9 cellular contexts compared by ENCODE assay signal in the genomic region with DNA sequence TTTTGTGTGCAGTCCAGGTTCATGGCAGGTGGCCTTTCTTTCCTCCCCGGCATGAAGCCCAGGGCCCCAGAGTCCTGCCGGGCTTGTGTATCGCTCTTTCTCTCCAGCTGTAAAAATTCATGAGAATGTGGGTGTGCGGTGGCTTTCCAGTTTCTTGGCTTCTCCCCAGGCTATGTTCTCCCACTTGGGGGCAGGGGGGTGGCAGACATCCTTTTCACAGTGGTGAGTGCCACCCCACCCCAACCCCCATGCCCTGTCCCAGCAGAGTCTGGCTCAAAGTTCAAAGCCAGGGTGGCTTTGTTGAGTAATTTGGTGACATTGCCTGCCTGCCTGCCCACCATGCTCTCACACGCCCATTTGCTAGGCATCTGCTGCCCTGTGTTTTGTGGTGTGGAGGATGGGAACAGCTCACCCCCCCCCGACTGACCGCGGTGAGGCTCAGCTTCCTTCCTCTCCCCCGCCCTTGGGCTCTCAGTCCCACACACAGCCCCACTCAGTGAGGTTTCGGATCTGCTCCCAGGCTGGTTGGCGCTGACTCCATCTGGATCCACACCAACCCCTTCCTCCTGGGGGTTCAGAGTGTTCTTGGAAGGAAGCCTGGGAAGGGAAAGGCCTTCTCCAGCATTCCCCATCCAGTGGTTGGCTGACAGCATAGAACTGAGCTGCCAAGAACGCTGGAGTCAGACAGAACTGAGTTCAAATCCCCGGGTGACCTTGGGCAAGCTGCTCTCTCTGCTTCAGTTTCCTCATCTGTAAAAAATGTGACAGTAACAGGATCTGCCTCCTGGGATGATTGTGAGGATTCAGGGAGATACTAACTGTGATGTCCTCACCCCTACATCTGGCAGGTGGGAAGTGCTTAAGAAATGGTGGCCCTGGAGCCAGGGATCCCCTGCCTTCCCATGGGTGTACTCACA. TPM values are rescaled to one million over a fixed set of nuclear protein-coding genes. Genes with fewer than 3 reads are reported as not detected.
DNase-seq lines count a peak whose midpoint lies in the region; ATAC-seq and TF ChIP-seq lines count a peak whose summit lies in the region.
"Had no signal": no experiment of that assay in that cellular context is flagged by ENCODE, and none has a peak within 500 bp of the region (broad histone marks: within the 10 kb centered on the region; RNA-seq: fewer than 3 reads in every experiment).

No MANE protein-coding gene starts in this region.

- peaks cover 0 to 6% of the 10 kb centered on the region in 2 experiments for H3K36me3 ChIP-seq in mesenchymal stem cell (ENCODE audit: control insufficient read depth in 1 of 2, insufficient read depth in 2 of 2, low read depth in 1 of 2, low read length in 2 of 2)
- no peaks in the 10 kb centered on the region for H3K36me3 ChIP-seq in thymus (ENCODE audit: control insufficient read depth, insufficient read depth)

- H2BK5ac ChIP-seq in mesenchymal stem cell (ENCODE audit: low read depth, low read length, poor library complexity, severe bottlenecking): no peak overlapping the region

- H3K4me2 ChIP-seq in mesenchymal stem cell (ENCODE audit: low read length, poor library complexity, severe bottlenecking): no peak overlapping the region

- peak overlapping the region; percentile 58 for H2AK5ac ChIP-seq in mesenchymal stem cell (ENCODE audit: low read length, severe bottlenecking)

- DNase-seq in NCI-H146 (lab: John Stamatoyannopoulos, UW): peak; percentile 43
- no peak for DNase-seq in NCI-H146 treated with DMSO at 0.1 percent for 48 hours (lab: John Stamatoyannopoulos, UW; ENCODE audit: unreplicated experiment)
- DNase-seq in effector memory CD8-positive, alpha-beta T cell: no peak
- DNase-seq in mesenchymal stem cell: peak; percentile 57
- no peak for DNase-seq in progenitor cell of endocrine pancreas (ENCODE audit: low spot score, unreplicated experiment)

- H4K8ac ChIP-seq in mesenchymal stem cell (ENCODE audit: low read length): peak overlapping the region; percentile 42

- peak; percentile 44 for ATAC-seq in HG02763 (IDR thresholded peaks at IDR 0.05; ENCODE audit: unreplicated experiment)
- no peak for ATAC-seq in effector memory CD8-positive, alpha-beta T cell (replicated peaks)

- H3K4me3 Mint-ChIP-seq in effector memory CD8-positive, alpha-beta T cell: peak overlapping the region; percentile 50 to 72
- no peak overlapping the region for H3K4me3 Mint-ChIP-seq in progenitor cell of endocrine pancreas (ENCODE audit: low read depth)

- H3K9me3 ChIP-seq in mesenchymal stem cell (ENCODE audit: control insufficient read depth, low read length) (no peaks in the 10 kb centered on the region), thymus (ENCODE audit: control insufficient read depth) (no peaks in the 10 kb centered on the region)

- H2BK15ac ChIP-seq in mesenchymal stem cell (ENCODE audit: low read depth, poor library complexity, severe bottlenecking): no peak overlapping the region

- no peaks in the 10 kb centered on the region for H3K9me3 Mint-ChIP-seq in effector memory CD8-positive, alpha-beta T cell
- H3K9me3 Mint-ChIP-seq in progenitor cell of endocrine pancreas (ENCODE audit: low read depth): no peaks in the 10 kb centered on the region

- H3K4me3 ChIP-seq in mesenchymal stem cell (ENCODE audit: insufficient read depth in 1 of 2, low read depth in 1 of 2, low read length in 2 of 2) (peak overlapping the region in 1 of 2 experiments; percentile 70), thymus (ENCODE audit: low read length) (no peak overlapping the region)

- no peak for TF ChIP-seq CTCF in progenitor cell of endocrine pancreas (IDR thresholded peaks at IDR 0.05; ENCODE audit: unreplicated experiment)

- H3K27me3 ChIP-seq in mesenchymal stem cell (ENCODE audit: control insufficient read depth in 1 of 2, insufficient read depth in 1 of 2, low read length in 2 of 2) (no peaks in the 10 kb centered on the region), thymus (ENCODE audit: control insufficient read depth, insufficient read depth) (no peaks in the 10 kb centered on the region)

- H3K23ac ChIP-seq in mesenchymal stem cell (ENCODE audit: low read length in 2 of 2): peak overlapping the region in 1 of 2 experiments; percentile 10

- H2BK120ac ChIP-seq in mesenchymal stem cell (ENCODE audit: low read depth, low read length): peak overlapping the region; percentile 24

- peaks cover 4% of the 10 kb centered on the region for H3K36me3 Mint-ChIP-seq in effector memory CD8-positive, alpha-beta T cell (ENCODE audit: insufficient read depth)
- H3K36me3 Mint-ChIP-seq in progenitor cell of endocrine pancreas (ENCODE audit: insufficient read depth): no peaks in the 10 kb centered on the region

- WGBS in mesenchymal stem cell: 66% methylated on average over 9 of the region's 13 CpGs
- WGBS in thymus: 39% methylated on average over 13 of the region's 13 CpGs

- peak overlapping the region; percentile 9 to 73 for H2BK12ac ChIP-seq in mesenchymal stem cell (ENCODE audit: low read length in 2 of 2)

- H3K4me1 ChIP-seq in mesenchymal stem cell (ENCODE audit: control insufficient read depth, insufficient read depth, low read depth, low read length): peaks cover 25% of the 10 kb centered on the region
- H3K4me1 ChIP-seq in thymus (ENCODE audit: control insufficient read depth, insufficient read depth, low read length): peaks cover 2% of the 10 kb centered on the region

- peaks cover 37 to 55% of the 10 kb centered on the region in 2 donors for H3K4me1 Mint-ChIP-seq in effector memory CD8-positive, alpha-beta T cell (ENCODE audit: low read depth in 2 of 2)
- peaks cover under 1% of the 10 kb centered on the region for H3K4me1 Mint-ChIP-seq in progenitor cell of endocrine pancreas (ENCODE audit: low read depth)

- H3K27ac Mint-ChIP-seq in effector memory CD8-positive, alpha-beta T cell: peak overlapping the region; percentile 57 to 88
- no peak overlapping the region for H3K27ac Mint-ChIP-seq in progenitor cell of endocrine pancreas

- peak overlapping the region in 1 of 2 experiments; percentile 28 for H3K14ac ChIP-seq in mesenchymal stem cell (ENCODE audit: low read length in 2 of 2)

- H3K9ac ChIP-seq in mesenchymal stem cell (ENCODE audit: low read length): peak overlapping the region; percentile 74

- peak overlapping the region; percentile 21 to 42 for H3K18ac ChIP-seq in mesenchymal stem cell (ENCODE audit: low read depth in 1 of 2, low read length in 2 of 2)

- H3K4ac ChIP-seq in mesenchymal stem cell (ENCODE audit: low read depth in 1 of 2, low read length in 2 of 2): peak overlapping the region in 1 of 2 experiments; percentile 16

- no peak overlapping the region for H4K91ac ChIP-seq in mesenchymal stem cell (ENCODE audit: low read length)

- H2AFZ ChIP-seq in mesenchymal stem cell (ENCODE audit: low read depth, low read length): no peak overlapping the region

- H3K79me1 ChIP-seq in mesenchymal stem cell (replicated peaks; ENCODE audit: low read length, poor library complexity, severe bottlenecking): peaks cover 34% of the 10 kb centered on the region

- peak overlapping the region; percentile 15 for H3K27ac ChIP-seq in mesenchymal stem cell (ENCODE audit: low read length, poor library complexity, severe bottlenecking)
- peak overlapping the region; percentile 3 for H3K27ac ChIP-seq in thymus (ENCODE audit: low read depth)
- H3K27ac ChIP-seq: 22Rv1 had no signal

- no peaks in the 10 kb centered on the region for H3K27me3 Mint-ChIP-seq in effector memory CD8-positive, alpha-beta T cell
- H3K27me3 Mint-ChIP-seq in progenitor cell of endocrine pancreas: peaks cover 3% of the 10 kb centered on the region

TF ChIP-seq in PFSK-1, 5 proteins besides CTCF, POLR2A, EP300 and RAD21:
- TF ChIP-seq TAF1 (IDR thresholded peaks at IDR 0.05; ENCODE audit: borderline replicate concordance, insufficient read depth, low read length): no peak
- peak; percentile 81 for TF ChIP-seq FOXP2 (optimal IDR thresholded peaks at IDR 0.05; ENCODE audit: borderline replicate concordance, extremely low read depth, extremely low read length, insufficient read depth)

RNA-seq across cellular contexts. Expression of a gene that starts 36.1 kb away (rescaled TPM):
- 5.8 TPM for polyA plus RNA-seq in PFSK-1 (2012; ENCODE audit: insufficient read length, low read depth)
- polyA plus RNA-seq in mesenchymal stem cell (2013, experiment 1 of 2): 20.1 TPM
- 23.7 TPM for polyA plus RNA-seq in mesenchymal stem cell (2013, experiment 2 of 2)
- polyA plus RNA-seq in thymus: 15.3 TPM
- total RNA-seq in progenitor cell of endocrine pancreas: 67.7 TPM in 2 replicates

RNA-seq across cellular contexts. Expression of a gene that starts 38.2 kb away (rescaled TPM):
- not detected for polyA plus RNA-seq in PFSK-1 (2012; ENCODE audit: insufficient read length, low read depth)
- 1.2 TPM for polyA plus RNA-seq in mesenchymal stem cell (2013, experiment 1 of 2)
- 1.00 TPM for polyA plus RNA-seq in mesenchymal stem cell (2013, experiment 2 of 2)
- 0.84 TPM for polyA plus RNA-seq in thymus
- 1.1 and 1.3 TPM in 2 replicates for total RNA-seq in progenitor cell of endocrine pancreas

Comparison
In these comparisons a context has a peak if more than half of its experiments do, and no peak if none do; other contexts are left out.
1. DNase-seq: peak in NCI-H146 (single experiment) and mesenchymal stem cell (single experiment); none in NCI-H146 treated with DMSO at 0.1 percent for 48 hours (single experiment), effector memory CD8-positive, alpha-beta T cell (0 of 3) and progenitor cell of endocrine pancreas (single experiment).